Comparison of ENCODE assay signal across 8 cellular contexts in the genomic region with DNA sequence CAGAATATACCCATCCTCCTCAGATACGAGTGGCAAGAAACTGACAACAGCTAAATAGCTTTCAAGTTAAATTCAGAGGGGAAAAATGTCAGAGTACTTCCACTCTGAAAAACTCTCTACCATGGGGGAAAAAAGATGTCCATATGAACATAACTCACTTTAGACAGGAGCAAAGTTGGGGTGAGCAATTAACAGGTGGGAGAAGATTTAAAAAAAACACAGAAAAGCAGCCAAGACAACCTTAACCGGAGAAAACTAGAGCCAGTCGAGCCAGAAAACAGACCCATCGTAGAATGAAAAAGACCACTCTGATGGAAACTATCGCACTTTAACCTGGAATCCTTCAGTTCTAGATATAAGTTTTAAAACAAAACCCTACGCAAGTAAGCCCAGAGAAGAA. TPM values are rescaled to one million over a fixed set of nuclear protein-coding genes. Genes with fewer than 3 reads are reported as not detected.
A peak's percentile ranks its signal among the peaks of the same experiment; 100 is the strongest.
DNase-seq lines count a peak whose midpoint lies in the region; ATAC-seq and TF ChIP-seq lines count a peak whose summit lies in the region.

No MANE protein-coding gene starts in this region.

- H3K27ac ChIP-seq in DND-41 (ENCODE audit: low read length): peak overlapping the region; percentile 76
- H3K27ac ChIP-seq in RWPE1: peak overlapping the region; percentile 86
- peak overlapping the region; percentile 89 to 97 (median 94) for H3K27ac ChIP-seq in esophagus muscularis mucosa (replicated peaks in 1 of 4)

- H3K4me3 ChIP-seq in DND-41 (ENCODE audit: low read depth in 1 of 2, low read length in 2 of 2): peak overlapping the region; percentile 77 to 90
- peak overlapping the region; percentile 81 to 99 (median 85) for H3K4me3 ChIP-seq in esophagus muscularis mucosa

- peaks cover 63% of the 10 kb centered on the region for H3K79me2 ChIP-seq in DND-41 (ENCODE audit: insufficient read depth, low read length)

- CTCF ChIA-PET in RWPE1 (lab: Yijun Ruan, JAX): interaction anchor here (0.6 to 0.7 kb wide), 2 partner anchors 17 to 41 kb away, joined by 3 read pairs; no protein-coding TSS in a partner anchor
- CTCF ChIA-PET in HEK293T (lab: Yijun Ruan, JAX): interaction anchor here (0.7 kb wide), 1 partner anchor 148 kb away, joined by 3 read pairs; no protein-coding TSS in a partner anchor

- ATAC-seq in DND-41 (ENCODE audit: insufficient read depth, low read depth): no peak
- ATAC-seq in activated CD4-positive, CD25-positive, alpha-beta regulatory T cell treated with anti-CD3 and anti-CD28 coated beads, Interleukin-2, amount 50 U/mL, for 24 hours: no peak
- ATAC-seq in HG02642 (IDR thresholded peaks at IDR 0.05; ENCODE audit: poor library complexity, unreplicated experiment): no peak

- TF ChIP-seq CTCF in DND-41 (IDR thresholded peaks at IDR 0.05; ENCODE audit: borderline replicate concordance, extremely low read depth, low read length, poor library complexity, severe bottlenecking) (no peak), RWPE1 (conservative IDR thresholded peaks at IDR 0.05; ENCODE audit: low read depth) (no peak), esophagus muscularis mucosa (IDR thresholded peaks at IDR 0.05) (no peak)

- POLR2A ChIA-PET in RWPE1 (lab: Yijun Ruan, JAX; ENCODE audit: low non-redundant PET): no interaction called here
- POLR2A ChIA-PET in HEK293T (lab: Yijun Ruan, JAX): interaction anchor here (0.8 to 1.0 kb wide), 2 partner anchors 38 to 369 kb away, joined by 3 read pairs; no protein-coding TSS in a partner anchor

- peak overlapping the region; percentile 74 for H3K9ac ChIP-seq in DND-41 (ENCODE audit: low read depth, low read length)

- peaks cover 44% of the 10 kb centered on the region for H3K36me3 ChIP-seq in DND-41 (ENCODE audit: insufficient read depth, low read length)
- peaks cover 15 to 45% (median 29%) of the 10 kb centered on the region in 4 donors for H3K36me3 ChIP-seq in esophagus muscularis mucosa

- no peak for TF ChIP-seq EP300 in esophagus muscularis mucosa (IDR thresholded peaks at IDR 0.05)

- no peaks in the 10 kb centered on the region for H3K27me3 ChIP-seq in DND-41 (ENCODE audit: insufficient read depth, low read length, poor library complexity)
- no peaks in the 10 kb centered on the region for H3K27me3 ChIP-seq in esophagus muscularis mucosa

- DNase-seq in DND-41 (no peak), RWPE1 (ENCODE audit: low spot score) (no peak), esophagus muscularis mucosa (ENCODE audit: extremely low spot score) (no peak), pons (ENCODE audit: low spot score) (peak; percentile 21), NCI-H2107 treated with DMSO at 0.1 percent for 48 hours (lab: John Stamatoyannopoulos, UW; ENCODE audit: unreplicated experiment) (no peak), HEK293T (ENCODE audit: extremely low spot score) (no peak)

- H2AFZ ChIP-seq in DND-41 (ENCODE audit: low read depth, low read length): peak overlapping the region; percentile 72

- under 1% methylated on average over 6 of the region's 6 CpGs for WGBS in esophagus muscularis mucosa

- H3K9me3 ChIP-seq in DND-41 (ENCODE audit: insufficient read depth, low read length, severe bottlenecking) (no peaks in the 10 kb centered on the region), esophagus muscularis mucosa (no peaks in the 10 kb centered on the region)

- H4K20me1 ChIP-seq in DND-41 (ENCODE audit: insufficient read depth, low read length): peaks cover 5% of the 10 kb centered on the region; the same call in 1 of the 2 replicates

- peak overlapping the region; percentile 90 for H3K4me2 ChIP-seq in DND-41 (ENCODE audit: insufficient read depth, low read length)

- no peak for TF ChIP-seq POLR2A in esophagus muscularis mucosa (IDR thresholded peaks at IDR 0.05; ENCODE audit: low read depth)

- intact Hi-C loops in esophagus muscularis mucosa (cut with DNase I): no loop called here

- H3K4me1 ChIP-seq in DND-41 (ENCODE audit: insufficient read depth, low read length) (peaks cover 43% of the 10 kb centered on the region), esophagus muscularis mucosa (peaks cover 0 to 26% (median 19%) of the 10 kb centered on the region in 4 donors)

TF ChIP-seq in HEK293T, 16 proteins besides CTCF, POLR2A, EP300 and RAD21:
- TF ChIP-seq ZNF384 (IDR thresholded peaks at IDR 0.05): no peak
- TF ChIP-seq FOXA1 (IDR thresholded peaks at IDR 0.05): no peak
- TF ChIP-seq BHLHE40 (IDR thresholded peaks at IDR 0.05; ENCODE audit: borderline replicate concordance): no peak
- no peak for TF ChIP-seq L3MBTL2 (conservative IDR thresholded peaks at IDR 0.05)
- TF ChIP-seq SUZ12 (IDR thresholded peaks at IDR 0.05): no peak
- no peak for TF ChIP-seq ARNT (IDR thresholded peaks at IDR 0.05)
- TF ChIP-seq NFRKB (IDR thresholded peaks at IDR 0.05): no peak
- no peak for TF ChIP-seq ELF4 (IDR thresholded peaks at IDR 0.05)
- TF ChIP-seq LEF1 (IDR thresholded peaks at IDR 0.05; ENCODE audit: borderline replicate concordance): no peak
- TF ChIP-seq, protein P1, sequence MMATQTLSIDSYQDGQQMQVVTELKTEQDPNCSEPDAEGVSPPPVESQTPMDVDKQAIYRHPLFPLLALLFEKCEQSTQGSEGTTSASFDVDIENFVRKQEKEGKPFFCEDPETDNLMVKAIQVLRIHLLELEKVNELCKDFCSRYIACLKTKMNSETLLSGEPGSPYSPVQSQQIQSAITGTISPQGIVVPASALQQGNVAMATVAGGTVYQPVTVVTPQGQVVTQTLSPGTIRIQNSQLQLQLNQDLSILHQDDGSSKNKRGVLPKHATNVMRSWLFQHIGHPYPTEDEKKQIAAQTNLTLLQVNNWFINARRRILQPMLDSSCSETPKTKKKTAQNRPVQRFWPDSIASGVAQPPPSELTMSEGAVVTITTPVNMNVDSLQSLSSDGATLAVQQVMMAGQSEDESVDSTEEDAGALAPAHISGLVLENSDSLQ (IDR thresholded peaks at IDR 0.05): no peak

RNA-seq across cellular contexts. Expression of a gene that starts 0.8 kb away (rescaled TPM):
- total RNA-seq in esophagus muscularis mucosa: 10 to 100 TPM; 15.9 to 28.0 (median 20.6) TPM

RNA-seq across cellular contexts. Expression of a gene that starts 33.4 kb away (rescaled TPM):
- not detected for total RNA-seq in esophagus muscularis mucosa

RNA-seq across cellular contexts. Expression of a gene that starts 39.4 kb away (rescaled TPM):
- total RNA-seq in esophagus muscularis mucosa: 10 to 100 TPM; 26.7 to 31.2 (median 29.1) TPM

RNA-seq across cellular contexts. Expression of a gene that starts 45.4 kb away (rescaled TPM):
- total RNA-seq in esophagus muscularis mucosa: 10 to 100 TPM in 3 of 4 donors, 1 to 10 TPM in 1; 7.9 to 18.2 (median 11.3) TPM

RNA-seq across cellular contexts. Expression of a gene that starts 45.6 kb away (rescaled TPM):
- total RNA-seq in esophagus muscularis mucosa: 10 to 100 TPM; 26.3 to 56.7 (median 46.0) TPM
